Comparison of ENCODE assay signal across 21 cellular contexts in the genomic region with DNA sequence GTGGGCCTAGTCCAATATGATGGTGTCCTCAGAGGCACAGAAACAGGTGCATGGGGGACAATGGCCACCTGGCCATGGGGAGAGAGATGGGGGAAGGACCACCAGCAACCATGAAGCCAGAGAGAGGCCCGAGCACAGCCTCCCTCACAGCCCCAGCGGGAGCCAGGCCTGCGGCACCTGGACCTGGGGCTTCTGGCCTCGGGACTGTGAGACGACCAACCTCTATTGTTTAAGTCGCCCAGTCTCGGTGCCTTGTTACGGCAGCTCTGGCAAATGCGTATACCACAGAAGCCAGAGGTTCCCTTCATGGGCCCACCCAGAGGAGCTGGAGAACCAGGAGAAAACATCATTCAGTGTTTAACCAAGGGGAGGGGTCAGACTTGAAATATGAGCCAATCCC.
"Had no signal": no experiment of that assay in that cellular context is flagged by ENCODE, and none has a peak within 500 bp of the region (broad histone marks: within the 10 kb centered on the region; RNA-seq: fewer than 3 reads in every experiment).

No MANE protein-coding gene starts in this region.

- DNase-seq: cerebellar nuclear complex; dermis blood vessel endothelial cell; effector CD4-positive, alpha-beta T cell; endodermal cell; erythroblast; foreskin melanocyte; left colon; left ventricle myocardium superior; occipital lobe; psoas muscle; retina; sigmoid colon; stimulated activated CD4-positive, alpha-beta T cell treated with anti-CD3 and anti-CD28 coated beads, Interleukin-12 subunit alpha, Interleukin-12 subunit beta, amount 100 ng/mL, for 4 hours; stimulated activated naive CD4-positive, alpha-beta T cell treated with Interleukin-2 at 50 U/mL for 16 hours; trophoblast cell had no signal

- H3K27ac Mint-ChIP-seq: endodermal cell; mesothelial cell of epicardium; natural killer cell treated with Interleukin-12 subunit alpha and Interleukin-12 subunit beta and Interleukin-15 and Interleukin-18, amount 100 ng/mL, for 72 hours; neural progenitor cell had no signal

- ATAC-seq: left colon, left ventricle myocardium superior, psoas muscle had no signal

- H3K4me3 Mint-ChIP-seq: endodermal cell; mesothelial cell of epicardium; natural killer cell treated with Interleukin-12 subunit alpha and Interleukin-12 subunit beta and Interleukin-15 and Interleukin-18, amount 100 ng/mL, for 72 hours; neural progenitor cell had no signal

- H3K36me3 ChIP-seq: neural progenitor cell, sigmoid colon had no signal

- H3K4me1 Mint-ChIP-seq: endodermal cell, mesothelial cell of epicardium had no signal

- H3K27me3 ChIP-seq: hepatocyte, neural progenitor cell, sigmoid colon had no signal

- H3K4me3 ChIP-seq: hepatocyte, neural progenitor cell, psoas muscle, sigmoid colon, skin epidermis had no signal

- H3K9me3 ChIP-seq: psoas muscle, sigmoid colon had no signal

- H3K36me3 Mint-ChIP-seq: mesothelial cell of epicardium; natural killer cell treated with Interleukin-12 subunit alpha and Interleukin-12 subunit beta and Interleukin-15 and Interleukin-18, amount 100 ng/mL, for 72 hours; neural progenitor cell had no signal

- H3K9me3 Mint-ChIP-seq: endodermal cell; mesothelial cell of epicardium; natural killer cell treated with Interleukin-12 subunit alpha and Interleukin-12 subunit beta and Interleukin-15 and Interleukin-18, amount 100 ng/mL, for 72 hours; neural progenitor cell had no signal

- H3K4me1 ChIP-seq: neural progenitor cell, parathyroid adenoma, psoas muscle, sigmoid colon had no signal

- H3K27ac ChIP-seq: hepatocyte, neural progenitor cell, parathyroid adenoma, psoas muscle, sigmoid colon, skin epidermis had no signal
